In genomic region chr1:39684313-39684664, GRCh38 we compare ENCODE assay signal across 21 cellular contexts. TPM values are rescaled to one million over a fixed set of nuclear protein-coding genes. Genes with fewer than 3 reads are reported as not detected.
DNase-seq lines count a peak whose midpoint lies in the region; ATAC-seq and TF ChIP-seq lines count a peak whose summit lies in the region.
"Had no signal": no experiment of that assay in that cellular context is flagged by ENCODE, and none has a peak within 500 bp of the region (broad histone marks: within the 10 kb centered on the region; RNA-seq: fewer than 3 reads in every experiment).

No MANE protein-coding gene starts in this region.

- DNase-seq in left ventricle myocardium inferior (no peak), left ventricle myocardium superior (no peak), T-cell (no peak), cerebellar cortex (ENCODE audit: low spot score) (no peak)
- DNase-seq in naive thymus-derived CD4-positive, alpha-beta T cell, result no peak
- DNase-seq: DMS79 treated with DMSO at 0.1 percent for 48 hours, Karpas-422, NCI-H1436, NCI-H2029, NCI-H345, NCI-H526, PC-3, RPMI8226, SHP77 treated with DMSO at 0.1 percent for 48 hours had no signal

- peaks cover 41 to 50% (median 49%) of the 10 kb centered on the region in 3 donors for H3K4me1 Mint-ChIP-seq in T-cell
- peaks cover 15 to 55% (median 35%) of the 10 kb centered on the region in 7 donors for H3K4me1 Mint-ChIP-seq in naive thymus-derived CD4-positive, alpha-beta T cell

- H3K27ac ChIP-seq in left ventricle myocardium inferior (replicated peaks), result no peak overlapping the region
- H3K27ac ChIP-seq in naive thymus-derived CD4-positive, alpha-beta T cell (ENCODE audit: low read depth, low read length), result no peak overlapping the region
- H3K27ac ChIP-seq: BLaER1 had no signal

- H3K36me3 ChIP-seq in left ventricle myocardium inferior, result no peaks in the 10 kb centered on the region
- H3K36me3 ChIP-seq in naive thymus-derived CD4-positive, alpha-beta T cell (ENCODE audit: control insufficient read depth in 2 of 3, insufficient read depth in 3 of 3, low read length in 3 of 3), result peaks cover 0 to 3% (median 0%) of the 10 kb centered on the region in 3 experiments
- H3K36me3 ChIP-seq: BLaER1 had no signal

- H3K9me3 ChIP-seq in left ventricle myocardium inferior (replicated peaks), result no peaks in the 10 kb centered on the region
- H3K9me3 ChIP-seq in naive thymus-derived CD4-positive, alpha-beta T cell (ENCODE audit: control insufficient read depth in 2 of 3, low read length in 3 of 3), result no peaks in the 10 kb centered on the region
- H3K9me3 ChIP-seq: BLaER1 had no signal

- POLR2A ChIA-PET in T-cell (lab: Charles Lee), result no interaction called here
- POLR2A ChIA-PET in naive thymus-derived CD4-positive, alpha-beta T cell (lab: Charles Lee), result interaction anchor here (1.1 to 8.2 kb wide), 3 partner anchors 8 to 54 kb away, joined by 3 to 76 read pairs (median 6); partner anchors contain the start of genes HPCAL4, NT5C1A and PPIE

- peak overlapping the region; percentile 34 to 65 (median 52) for H3K4me3 Mint-ChIP-seq in T-cell
- H3K4me3 Mint-ChIP-seq in naive thymus-derived CD4-positive, alpha-beta T cell, result peak overlapping the region in 8 of 10 donors; percentile 32 to 75 (median 59)

- no peak for TF ChIP-seq CTCF in left ventricle myocardium inferior (IDR thresholded peaks at IDR 0.05; ENCODE audit: borderline replicate concordance)

- H3K4me1 ChIP-seq in left ventricle myocardium inferior, result peaks cover 6% of the 10 kb centered on the region
- peaks cover 0 to 41% of the 10 kb centered on the region in 2 donors for H3K4me1 ChIP-seq in naive thymus-derived CD4-positive, alpha-beta T cell (ENCODE audit: control insufficient read depth in 2 of 2, insufficient read depth in 2 of 2, low read length in 2 of 2)

- ATAC-seq in left ventricle myocardium superior (no peak), T-cell (replicated peaks in 1 of 4) (peak in 1 of 4 experiments; percentile 18), HG02588 (IDR thresholded peaks at IDR 0.05; ENCODE audit: unreplicated experiment) (no peak)
- no peak for ATAC-seq in naive thymus-derived CD4-positive, alpha-beta T cell
- no peak for ATAC-seq in activated CD4-positive, CD25-positive, alpha-beta regulatory T cell treated with anti-CD3 and anti-CD28 coated beads, Interleukin-2, amount 50 U/mL, for 24 hours
- ATAC-seq: PC-3 had no signal

- CTCF ChIA-PET in T-cell (lab: Charles Lee), result no interaction called here
- CTCF ChIA-PET in naive thymus-derived CD4-positive, alpha-beta T cell (lab: Charles Lee), result interaction anchor here (0.7 to 3.5 kb wide), 2 partner anchors 12 to 73 kb away, joined by 3 to 13 read pairs; partner anchors contain the start of gene NT5C1A

- peaks cover 8 to 9% of the 10 kb centered on the region in 2 donors for H3K27me3 Mint-ChIP-seq in T-cell
- peaks cover 0 to 50% (median 26%) of the 10 kb centered on the region in 5 donors for H3K27me3 Mint-ChIP-seq in naive thymus-derived CD4-positive, alpha-beta T cell

- H3K27ac Mint-ChIP-seq in T-cell, result peak overlapping the region in 1 of 2 donors; percentile 77
- peak overlapping the region in 5 of 9 donors; percentile 42 to 79 (median 65) for H3K27ac Mint-ChIP-seq in naive thymus-derived CD4-positive, alpha-beta T cell
- H3K27ac Mint-ChIP-seq: IgD-negative memory B cell had no signal

- intact Hi-C loops in left ventricle myocardium inferior (cut with micrococcal nuclease) (no loop called here), left ventricle myocardium superior (cut with micrococcal nuclease) (no loop called here)
- intact Hi-C loops in naive thymus-derived CD4-positive, alpha-beta T cell (cut with micrococcal nuclease), result loop anchor here in 1 of 2 donors (1.0 to 5.0 kb wide), 4 partner anchors 8 to 1682 kb away; partner anchors contain the start of gene NT5C1A

- H3K4me3 ChIP-seq in left ventricle myocardium inferior, result peak overlapping the region; percentile 22
- H3K4me3 ChIP-seq in naive thymus-derived CD4-positive, alpha-beta T cell (ENCODE audit: low read length), result no peak overlapping the region
- H3K4me3 ChIP-seq: BLaER1 had no signal

- H3K36me3 Mint-ChIP-seq in T-cell, result peaks cover 39% of the 10 kb centered on the region
- H3K36me3 Mint-ChIP-seq in naive thymus-derived CD4-positive, alpha-beta T cell, result peaks cover 0 to 12% (median 4%) of the 10 kb centered on the region in 5 donors
- H3K36me3 Mint-ChIP-seq: IgD-negative memory B cell had no signal

- no peaks in the 10 kb centered on the region for H3K9me3 Mint-ChIP-seq in T-cell
- H3K9me3 Mint-ChIP-seq in naive thymus-derived CD4-positive, alpha-beta T cell, result peaks cover 0 to 2% (median 0%) of the 10 kb centered on the region in 11 donors

- peaks cover 94% of the 10 kb centered on the region for H3K27me3 ChIP-seq in left ventricle myocardium inferior (ENCODE audit: low read depth)
- no peaks in the 10 kb centered on the region for H3K27me3 ChIP-seq in naive thymus-derived CD4-positive, alpha-beta T cell (ENCODE audit: control insufficient read depth in 2 of 2, insufficient read depth in 2 of 2, low read length in 2 of 2)
- H3K27me3 ChIP-seq: BLaER1 had no signal

RNA-seq across cellular contexts. Expression of gene HPCAL4, which starts 6.9 kb away (rescaled TPM):
- total RNA-seq in left ventricle myocardium inferior, result 0.88 TPM
- total RNA-seq in left ventricle myocardium superior, result 2.4 TPM
- 10 to 100 TPM; 10.3 to 38.5 (median 28.5) TPM for total RNA-seq in T-cell
- 10 to 100 TPM in 4 of 5 experiments, 1 to 10 TPM in 1; 2.9 to 49.0 (median 18.7) TPM for total RNA-seq in naive thymus-derived CD4-positive, alpha-beta T cell
- 1 to 10 TPM; 3.6 to 9.4 TPM for polyA plus RNA-seq in naive thymus-derived CD4-positive, alpha-beta T cell
- total RNA-seq: A673, MCF 10A had no signal

RNA-seq across cellular contexts. Expression of gene NT5C1A, which starts 12.4 kb away (rescaled TPM):
- 26.8 TPM for total RNA-seq in left ventricle myocardium inferior
- 39.6 TPM for total RNA-seq in left ventricle myocardium superior
- 1 to 10 TPM in 1 of 5 donors, under 1 TPM in 3, not detected in 1; 0.22 to 1.3 (median 0.42) TPM for total RNA-seq in T-cell
- under 1 TPM in 3 of 5 experiments, not detected in 2; 0.37 to 0.92 (median 0.65) TPM for total RNA-seq in naive thymus-derived CD4-positive, alpha-beta T cell
- polyA plus RNA-seq in naive thymus-derived CD4-positive, alpha-beta T cell, result not detected
- total RNA-seq: A673, MCF 10A, PC-3 had no signal
- polyA plus RNA-seq: IgD-negative memory B cell had no signal

RNA-seq across cellular contexts. Expression of gene HEYL, which starts 44.8 kb away (rescaled TPM):
- 21.2 TPM for total RNA-seq in left ventricle myocardium inferior
- total RNA-seq in left ventricle myocardium superior, result 15.0 TPM
- under 1 TPM in 2 of 5 donors, not detected in 3; 0.15 to 0.25 TPM for total RNA-seq in T-cell
- under 1 TPM in 2 of 5 experiments, not detected in 3; 0.08 to 0.16 TPM for total RNA-seq in naive thymus-derived CD4-positive, alpha-beta T cell
- polyA plus RNA-seq in naive thymus-derived CD4-positive, alpha-beta T cell, result under 1 TPM in 1 of 2 donors, not detected in 1; 0.18 TPM
- total RNA-seq: H4, MCF 10A, PC-3 had no signal
- polyA plus RNA-seq: IgD-negative memory B cell had no signal

RNA-seq across cellular contexts. Expression of gene PPIE, which starts 54.4 kb away (rescaled TPM):
- 29.4 TPM for total RNA-seq in left ventricle myocardium inferior
- total RNA-seq in left ventricle myocardium superior, result 33.7 TPM
- total RNA-seq in T-cell, result 10 to 100 TPM; 50.8 to 72.6 (median 58.7) TPM
- 10 to 100 TPM; 52.3 to 79.1 (median 61.3) TPM for total RNA-seq in naive thymus-derived CD4-positive, alpha-beta T cell
- polyA plus RNA-seq in naive thymus-derived CD4-positive, alpha-beta T cell, result 100 to 1,000 TPM; 104 to 119 TPM

Comparison
In these comparisons a context has a peak if more than half of its experiments do, and no peak if none do; other contexts are left out.
1. RNA of gene NT5C1A, which starts 12.4 kb away (total RNA-seq): 39.6 TPM in left ventricle myocardium superior (single experiment) and 26.8 TPM in left ventricle myocardium inferior (single experiment); 0.37 to 0.92 TPM in naive thymus-derived CD4-positive, alpha-beta T cell and 0.22 to 1.3 TPM in T-cell; every median in the first group is over 10 times any median in the second.
2. RNA of gene HEYL, which starts 44.8 kb away (total RNA-seq): 21.2 TPM in left ventricle myocardium inferior (single experiment) and 15.0 TPM in left ventricle myocardium superior (single experiment); 0.08 to 0.16 TPM in naive thymus-derived CD4-positive, alpha-beta T cell and 0.15 to 0.25 TPM in T-cell; every median in the first group is over 10 times any median in the second.